Comparison of ENCODE assay signal across 20 cellular contexts in the genomic region with DNA sequence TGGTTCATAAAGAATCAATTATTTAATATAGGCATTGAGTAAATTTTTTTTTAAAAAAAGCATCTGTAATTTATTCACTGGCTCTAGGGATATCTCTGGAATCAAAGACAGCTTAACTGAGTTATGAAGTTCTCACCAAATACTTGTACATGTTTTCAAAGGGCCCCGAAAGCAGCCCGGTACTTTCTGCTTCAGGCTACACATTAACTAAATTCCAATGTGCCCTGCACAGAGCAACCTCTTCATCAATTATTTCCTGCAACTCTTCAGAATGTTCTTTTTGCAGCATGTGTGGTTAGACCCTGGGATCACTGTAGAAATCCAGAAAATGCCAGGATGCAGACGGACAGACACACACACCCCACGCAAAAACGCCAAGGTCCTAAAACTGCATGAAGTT.
A peak's percentile ranks its signal among the peaks of the same experiment; 100 is the strongest.
DNase-seq lines count a peak whose midpoint lies in the region; ATAC-seq and TF ChIP-seq lines count a peak whose summit lies in the region.
"Had no signal": no experiment of that assay in that cellular context is flagged by ENCODE, and none has a peak within 500 bp of the region (broad histone marks: within the 10 kb centered on the region; RNA-seq: fewer than 3 reads in every experiment).

No MANE protein-coding gene starts in this region.

- H4K20me1 ChIP-seq in GM23338 (replicated peaks; ENCODE audit: insufficient read depth) = no peaks in the 10 kb centered on the region
- no peaks in the 10 kb centered on the region for H4K20me1 ChIP-seq in mammary epithelial cell (ENCODE audit: insufficient read depth, low read length)
- H4K20me1 ChIP-seq: BLaER1 had no signal

- H3K36me3 ChIP-seq in GM23338 (ENCODE audit: insufficient read depth) (no peaks in the 10 kb centered on the region), mammary epithelial cell (ENCODE audit: insufficient read depth, low read length) (no peaks in the 10 kb centered on the region), left lung (no peaks in the 10 kb centered on the region)
- no peaks in the 10 kb centered on the region for H3K36me3 ChIP-seq in naive thymus-derived CD4-positive, alpha-beta T cell (ENCODE audit: control insufficient read depth in 2 of 3, insufficient read depth in 3 of 3, low read length in 3 of 3)
- H3K36me3 ChIP-seq: BLaER1, SJSA1 had no signal

- POLR2A ChIA-PET in naive thymus-derived CD4-positive, alpha-beta T cell (lab: Charles Lee) = no interaction called here

- no peaks in the 10 kb centered on the region for H3K9me3 ChIP-seq in mammary epithelial cell (replicated peaks; ENCODE audit: insufficient read depth, low read length)
- no peaks in the 10 kb centered on the region for H3K9me3 ChIP-seq in left lung
- H3K9me3 ChIP-seq in naive thymus-derived CD4-positive, alpha-beta T cell (ENCODE audit: control insufficient read depth in 2 of 3, low read length in 3 of 3) = no peaks in the 10 kb centered on the region
- H3K9me3 ChIP-seq: BLaER1, SJSA1 had no signal

- BruUV-seq in mammary epithelial cell (replicated peaks; lab: Mats Ljungman, UMichigan) = no TSS peak

- H3K4me3 ChIP-seq in GM23338 (no peak overlapping the region), mammary epithelial cell (replicated peaks in 1 of 3; ENCODE audit: insufficient read depth in 1 of 3, low read depth in 2 of 3, low read length in 3 of 3) (no peak overlapping the region), left lung (no peak overlapping the region)
- H3K4me3 ChIP-seq in naive thymus-derived CD4-positive, alpha-beta T cell (ENCODE audit: low read length) = no peak overlapping the region
- H3K4me3 ChIP-seq: BLaER1, GM12878, PC-9, SJSA1 had no signal

- H3K9ac ChIP-seq in mammary epithelial cell (ENCODE audit: insufficient read depth, low read length) = no peak overlapping the region
- H3K9ac ChIP-seq: BLaER1 had no signal

- no peaks in the 10 kb centered on the region; the same call in 1 of the 2 replicates for H3K9me2 ChIP-seq in GM23338 (ENCODE audit: insufficient read depth)

- H3K27me3 ChIP-seq in GM23338 (ENCODE audit: insufficient read depth) = no peaks in the 10 kb centered on the region
- H3K27me3 ChIP-seq in mammary epithelial cell (ENCODE audit: insufficient read depth, low read length) = no peaks in the 10 kb centered on the region
- no peaks in the 10 kb centered on the region for H3K27me3 ChIP-seq in left lung
- no peaks in the 10 kb centered on the region for H3K27me3 ChIP-seq in naive thymus-derived CD4-positive, alpha-beta T cell (ENCODE audit: control insufficient read depth in 2 of 2, insufficient read depth in 2 of 2, low read length in 2 of 2)
- H3K27me3 ChIP-seq: BLaER1, SJSA1 had no signal

- no peaks in the 10 kb centered on the region for H3F3A ChIP-seq in GM23338 (replicated peaks; ENCODE audit: low read depth)

- H3K4me2 ChIP-seq in GM23338 = no peak overlapping the region
- peak overlapping the region; percentile 50 for H3K4me2 ChIP-seq in mammary epithelial cell (ENCODE audit: insufficient read depth, low read depth, low read length)
- H3K4me2 ChIP-seq: BLaER1, PC-9 had no signal

- H3K27ac ChIP-seq in GM23338 (ENCODE audit: low read depth) (0 out of 2 replicates have a peak overlapping the region, but pooled peaks have one; percentile 17), mammary epithelial cell (ENCODE audit: insufficient read depth, low read depth, low read length) (no peak overlapping the region), left lung (no peak overlapping the region)
- H3K27ac ChIP-seq in naive thymus-derived CD4-positive, alpha-beta T cell (ENCODE audit: low read depth, low read length) = no peak overlapping the region
- H3K27ac ChIP-seq: BLaER1, PC-9, SJSA1 had no signal

- H3K36me3 Mint-ChIP-seq in GM23338 (ENCODE audit: low read depth) = no peaks in the 10 kb centered on the region
- no peaks in the 10 kb centered on the region for H3K36me3 Mint-ChIP-seq in naive thymus-derived CD4-positive, alpha-beta T cell
- H3K36me3 Mint-ChIP-seq: CD8-positive, alpha-beta T cell had no signal

- DNase-seq in GM23338 (ENCODE audit: low spot score) (no peak), mammary epithelial cell (no peak), left lung (no peak), renal cortical epithelial cell (ENCODE audit: low read depth) (peak; percentile 93)
- no peak for DNase-seq in naive thymus-derived CD4-positive, alpha-beta T cell
- DNase-seq: CD8-positive, alpha-beta T cell; DMS79 treated with DMSO at 0.1 percent for 48 hours; GDM1; KBM-7; NCI-H1048; NCI-H1436 treated with DMSO at 0.1 percent for 48 hours; NCI-H2029 treated with DMSO at 0.1 percent for 48 hours; NCI-H2171 treated with DMSO at 0.1 percent for 48 hours; NCI-H748 treated with DMSO at 0.1 percent for 48 hours; PC-9 had no signal

- no peak overlapping the region for H3K27ac Mint-ChIP-seq in GM23338
- H3K27ac Mint-ChIP-seq in naive thymus-derived CD4-positive, alpha-beta T cell = no peak overlapping the region
- H3K27ac Mint-ChIP-seq: CD8-positive, alpha-beta T cell had no signal

- peaks cover 54% of the 10 kb centered on the region for H3K4me1 ChIP-seq in GM23338 (ENCODE audit: insufficient read depth)
- peaks cover 58% of the 10 kb centered on the region for H3K4me1 ChIP-seq in mammary epithelial cell (ENCODE audit: insufficient read depth, low read length)
- no peaks in the 10 kb centered on the region for H3K4me1 ChIP-seq in left lung
- peaks cover 0 to 5% of the 10 kb centered on the region in 2 donors for H3K4me1 ChIP-seq in naive thymus-derived CD4-positive, alpha-beta T cell (ENCODE audit: control insufficient read depth in 2 of 2, insufficient read depth in 2 of 2, low read length in 2 of 2)
- H3K4me1 ChIP-seq: BLaER1 had no signal

- TF ChIP-seq POLR2A in GM18505 (IDR thresholded peaks at IDR 0.05; ENCODE audit: borderline replicate concordance, extremely low read depth, insufficient read depth, insufficient read length) = no peak

- CTCF ChIA-PET in mammary epithelial cell (lab: Charles Lee; ENCODE audit: low non-redundant PET) = no interaction called here
- CTCF ChIA-PET in naive thymus-derived CD4-positive, alpha-beta T cell (lab: Charles Lee) = no interaction called here

- no peaks in the 10 kb centered on the region for H3K9me3 Mint-ChIP-seq in GM23338
- peaks cover 0 to 2% (median 0%) of the 10 kb centered on the region in 11 donors for H3K9me3 Mint-ChIP-seq in naive thymus-derived CD4-positive, alpha-beta T cell
- H3K9me3 Mint-ChIP-seq: CD8-positive, alpha-beta T cell had no signal

- H2AFZ ChIP-seq in GM23338 (no peak overlapping the region), mammary epithelial cell (ENCODE audit: low read depth, low read length) (peak overlapping the region; percentile 15)
- H2AFZ ChIP-seq: PC-9 had no signal

- H3K79me2 ChIP-seq in GM23338 (replicated peaks; ENCODE audit: insufficient read depth) = peaks cover 10% of the 10 kb centered on the region
- peaks cover 69% of the 10 kb centered on the region for H3K79me2 ChIP-seq in mammary epithelial cell (ENCODE audit: insufficient read depth, low read length)

- no peak for TF ChIP-seq CTCF in GM23338 (conservative IDR thresholded peaks at IDR 0.05; ENCODE audit: low read depth in 2 of 2)
- no peak for TF ChIP-seq CTCF in mammary epithelial cell (conservative IDR thresholded peaks at IDR 0.05 in 1 of 2, IDR thresholded peaks at IDR 0.05 in 1 of 2; ENCODE audit: extremely low read depth in 1 of 2, insufficient read depth in 1 of 2, low read depth in 1 of 2, low read length in 2 of 2)
- no peak for TF ChIP-seq CTCF in left lung (IDR thresholded peaks at IDR 0.05)

- dilution Hi-C loops in mammary epithelial cell (cut with HindIII; ENCODE audit: low sequenced_read_pairs) = loop anchor here (25.0 kb wide), 1 partner anchor 201 kb away; a partner anchor contains a TSS

- in situ Hi-C loops in mammary epithelial cell (cut with MboI; ENCODE audit: low sequenced_read_pairs in 2 of 2) = loop anchor here in 1 of 2 donors (25.0 kb wide), 1 partner anchor 201 kb away; a partner anchor contains a TSS

- peaks cover 3% of the 10 kb centered on the region for H3K27me3 Mint-ChIP-seq in GM23338 (ENCODE audit: insufficient read depth, low read depth, poor library complexity)
- peaks cover 0 to 12% (median 7%) of the 10 kb centered on the region in 5 donors for H3K27me3 Mint-ChIP-seq in naive thymus-derived CD4-positive, alpha-beta T cell

- 10% methylated on average over 5 of the region's 5 CpGs for WGBS in mammary epithelial cell (ENCODE audit: low coverage, missing lambda C conversion rate)

- intact Hi-C loops in mammary epithelial cell (cut with micrococcal nuclease) = no loop called here
- intact Hi-C loops in left lung (cut with DNase I) = no loop called here
- intact Hi-C loops in naive thymus-derived CD4-positive, alpha-beta T cell (cut with micrococcal nuclease) = no loop called here

- H3K4me1 Mint-ChIP-seq in GM23338 = peaks cover 68% of the 10 kb centered on the region
- H3K4me1 Mint-ChIP-seq in naive thymus-derived CD4-positive, alpha-beta T cell = peaks cover 0 to 7% (median 0%) of the 10 kb centered on the region in 7 donors

- ATAC-seq in GM23338 (no peak), left lung (peak; percentile 33), GM18505 (IDR thresholded peaks at IDR 0.05; ENCODE audit: unreplicated experiment) (no peak), GM21576 (IDR thresholded peaks at IDR 0.05; ENCODE audit: unreplicated experiment) (no peak)
- ATAC-seq in naive thymus-derived CD4-positive, alpha-beta T cell = no peak
- ATAC-seq: CD8-positive, alpha-beta T cell; GM12878 had no signal

- H3K4me3 Mint-ChIP-seq in GM23338 = no peak overlapping the region
- H3K4me3 Mint-ChIP-seq in naive thymus-derived CD4-positive, alpha-beta T cell = no peak overlapping the region
- H3K4me3 Mint-ChIP-seq: CD8-positive, alpha-beta T cell had no signal

TF ChIP-seq in GM23338, 12 proteins besides CTCF, POLR2A, EP300 and RAD21:
- TF ChIP-seq CREB1 (CRISPR knock-in tag; IDR thresholded peaks at IDR 0.05; ENCODE audit: low read depth) = no peak
- no peak for TF ChIP-seq EZH2 (IDR thresholded peaks at IDR 0.05; ENCODE audit: low read depth, unreplicated experiment)
- no peak for TF ChIP-seq STAT1 (IDR thresholded peaks at IDR 0.05; ENCODE audit: unreplicated experiment)
- no peak for TF ChIP-seq EZH2phosphoT487 (IDR thresholded peaks at IDR 0.05; ENCODE audit: unreplicated experiment)
- TF ChIP-seq, protein P1, sequence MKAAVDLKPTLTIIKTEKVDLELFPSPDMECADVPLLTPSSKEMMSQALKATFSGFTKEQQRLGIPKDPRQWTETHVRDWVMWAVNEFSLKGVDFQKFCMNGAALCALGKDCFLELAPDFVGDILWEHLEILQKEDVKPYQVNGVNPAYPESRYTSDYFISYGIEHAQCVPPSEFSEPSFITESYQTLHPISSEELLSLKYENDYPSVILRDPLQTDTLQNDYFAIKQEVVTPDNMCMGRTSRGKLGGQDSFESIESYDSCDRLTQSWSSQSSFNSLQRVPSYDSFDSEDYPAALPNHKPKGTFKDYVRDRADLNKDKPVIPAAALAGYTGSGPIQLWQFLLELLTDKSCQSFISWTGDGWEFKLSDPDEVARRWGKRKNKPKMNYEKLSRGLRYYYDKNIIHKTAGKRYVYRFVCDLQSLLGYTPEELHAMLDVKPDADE (IDR thresholded peaks at IDR 0.05) = no peak
